9 cellular contexts compared by ENCODE assay signal in the genomic region with DNA sequence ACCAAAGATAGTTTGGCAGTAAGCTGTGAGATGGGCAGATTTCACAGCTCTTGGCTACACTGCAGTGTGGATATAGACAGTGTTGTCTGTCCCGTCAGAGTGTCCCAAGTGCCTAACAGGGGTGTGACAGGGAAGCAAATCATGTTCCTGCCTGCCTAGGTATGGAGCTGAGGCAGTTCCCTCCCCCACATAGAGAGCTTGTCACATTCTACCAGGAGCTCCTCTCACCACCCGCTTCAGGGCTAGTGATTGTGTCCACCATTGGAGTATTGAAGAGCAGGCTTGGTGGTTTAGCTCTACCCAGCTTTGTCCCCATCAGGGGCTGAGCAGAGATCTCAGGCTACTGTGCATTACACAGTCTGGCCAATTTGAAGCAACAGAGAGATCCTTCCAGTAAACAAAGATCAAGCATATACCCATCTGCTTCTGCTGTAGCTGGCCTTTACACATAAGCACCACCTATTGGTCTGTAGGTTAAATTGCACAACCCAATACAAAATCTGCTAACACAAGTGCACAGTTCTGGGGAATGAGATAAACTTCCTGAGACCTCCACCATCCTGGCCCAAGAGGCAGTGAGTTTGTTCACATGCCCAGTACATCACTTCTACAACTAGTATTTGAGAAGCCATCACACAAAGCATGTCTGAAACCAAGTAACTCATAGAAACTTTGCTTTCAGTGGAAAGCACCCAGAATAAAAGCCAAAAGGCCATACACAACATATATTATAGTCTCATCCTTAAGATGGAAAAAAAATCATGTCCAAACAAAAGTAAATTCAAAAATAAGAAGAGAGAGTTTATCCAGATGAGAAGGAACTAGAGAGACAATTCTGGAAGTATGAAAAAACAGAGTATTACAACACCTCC.
DNase-seq lines count a peak whose midpoint lies in the region; ATAC-seq, FAIRE-seq and TF ChIP-seq lines count a peak whose summit lies in the region.
"Had no signal": no experiment of that assay in that cellular context is flagged by ENCODE, and none has a peak within 500 bp of the region (broad histone marks: within the 10 kb centered on the region; RNA-seq: fewer than 3 reads in every experiment).

No MANE protein-coding gene starts in this region.

- peak; percentile 51 for ATAC-seq in HG03565 (IDR thresholded peaks at IDR 0.05; ENCODE audit: unreplicated experiment)
- ATAC-seq in GM18520 (IDR thresholded peaks at IDR 0.05; ENCODE audit: unreplicated experiment): no peak

- H3K27me3 ChIP-seq in transverse colon (no peaks in the 10 kb centered on the region), ascending aorta (no peaks in the 10 kb centered on the region)

- 94% methylated on average over 2 of the region's 2 CpGs; no CpG with 5 or more reads in 1 of the 2 donors for WGBS in transverse colon (ENCODE audit: low coverage in 1 of 2), 2 donors

- no peak for TF ChIP-seq EP300 in transverse colon (IDR thresholded peaks at IDR 0.05; ENCODE audit: low read depth)

- intact Hi-C loops in CD14-positive monocyte (cut with micrococcal nuclease) (no loop called here), transverse colon (cut with DNase I; ENCODE audit: low total_unique reads) (no loop called here), ascending aorta (cut with DNase I) (no loop called here)

- H3K27ac ChIP-seq in transverse colon (no peak overlapping the region), ascending aorta (no peak overlapping the region)

- peaks cover 0 to 9% (median 0%) of the 10 kb centered on the region in 7 donors for H3K9me3 Mint-ChIP-seq in CD14-positive monocyte

- H3K9me3 ChIP-seq in transverse colon (peaks cover 0 to 6% of the 10 kb centered on the region in 2 donors), ascending aorta (peaks cover 0 to 22% of the 10 kb centered on the region in 2 donors)

- H3K4me1 ChIP-seq in transverse colon: no peaks in the 10 kb centered on the region
- H3K4me1 ChIP-seq in ascending aorta: no peaks in the 10 kb centered on the region

- H3K4me1 Mint-ChIP-seq in CD14-positive monocyte: no peaks in the 10 kb centered on the region

- H3K27me3 Mint-ChIP-seq in CD14-positive monocyte (ENCODE audit: low read depth in 3 of 3): peaks cover 0 to 6% (median 0%) of the 10 kb centered on the region in 3 donors

- H3K36me3 ChIP-seq in transverse colon: no peaks in the 10 kb centered on the region
- H3K36me3 ChIP-seq in ascending aorta: no peaks in the 10 kb centered on the region

- TF ChIP-seq POLR2A in transverse colon (IDR thresholded peaks at IDR 0.05): no peak

- in situ Hi-C loops in transverse colon (cut with MboI; ENCODE audit: low pct_ligation_motif_present in 1 of 4, low pct_unique_long_range_greater_than_20kb in 1 of 4, low sequenced_read_pairs in 3 of 4): no loop called here

- H3K27ac Mint-ChIP-seq in CD14-positive monocyte: no peak overlapping the region
- H3K27ac Mint-ChIP-seq: T-helper 1 cell treated with Interleukin-12 subunit alpha and Interleukin-12 subunit beta and Interleukin-4 antibody, amounts not matched to agents 30 μg/mL and 1 μg/mL, for 36 hours had no signal

- DNase-seq in CD14-positive monocyte (ENCODE audit: low spot score): no peak
- no peak for DNase-seq in GM18507 (ENCODE audit: extremely low spot score, insufficient read length, low read depth)
- DNase-seq in SKM-1 (lab: John Stamatoyannopoulos, UW; ENCODE audit: unreplicated experiment): peak; percentile 3
- peak; percentile 11 for DNase-seq in glomerular visceral epithelial cell (ENCODE audit: extremely low spot score)
- no peak for DNase-seq in transverse colon
- DNase-seq in ascending aorta (ENCODE audit: low spot score in 2 of 2): no peak

- H3K36me3 Mint-ChIP-seq in CD14-positive monocyte: peaks cover 0 to 2% of the 10 kb centered on the region in 2 donors

- TF ChIP-seq CTCF in CD14-positive monocyte (IDR thresholded peaks at IDR 0.05) (peak; percentile 37), transverse colon (IDR thresholded peaks at IDR 0.05) (peak; percentile 39 to 57 (median 43)), ascending aorta (IDR thresholded peaks at IDR 0.05) (no peak)

- H3K4me3 ChIP-seq in transverse colon (no peak overlapping the region), ascending aorta (no peak overlapping the region)

- H3K4me3 Mint-ChIP-seq in CD14-positive monocyte: no peak overlapping the region
- H3K4me3 Mint-ChIP-seq: T-helper 1 cell treated with Interleukin-12 subunit alpha and Interleukin-12 subunit beta and Interleukin-4 antibody, amounts not matched to agents 30 μg/mL and 1 μg/mL, for 36 hours had no signal

- FAIRE-seq in GM18507 (lab: Jason Lieb, UNC): peak; percentile 76

Comparison
In these comparisons a context has a peak if more than half of its experiments do, and no peak if none do; other contexts are left out.
1. DNase-seq: peak in SKM-1 (single experiment) and glomerular visceral epithelial cell (single experiment); none in CD14-positive monocyte (single experiment), GM18507 (single experiment), transverse colon (single experiment) and ascending aorta (0 of 2).
2. CTCF ChIP-seq: peak in CD14-positive monocyte (single experiment) and transverse colon (5 of 5); none in ascending aorta (0 of 3).